28 cellular contexts compared by ENCODE assay signal in genomic region chr2:64318476-64318748, GRCh38.
DNase-seq lines count a peak whose midpoint lies in the region; ATAC-seq and TF ChIP-seq lines count a peak whose summit lies in the region.
"Had no signal": no experiment of that assay in that cellular context is flagged by ENCODE, and none has a peak within 500 bp of the region (broad histone marks: within the 10 kb centered on the region; RNA-seq: fewer than 3 reads in every experiment).

No MANE protein-coding gene starts in this region.

- CTCF ChIA-PET in activated CD8-positive, alpha-beta T cell treated with anti-CD3 and anti-CD28 coated beads for 36 hours (lab: Charles Lee): interaction anchor here (0.6 to 1.9 kb wide), 4 partner anchors 9 to 269 kb away, joined by 3 to 12 read pairs (median 5); no protein-coding TSS in a partner anchor
- CTCF ChIA-PET in activated CD8-positive, alpha-beta T cell treated with anti-CD3 and anti-CD28 coated beads, Interleukin-2, amount 10 ng/mL, durations not matched to agents 7 days and 5 days (lab: Charles Lee): interaction anchor here (1.2 to 2.7 kb wide), 6 partner anchors 9 to 279 kb away, joined by 4 to 16 read pairs (median 8); no protein-coding TSS in a partner anchor

- ATAC-seq in activated CD8-positive, alpha-beta T cell treated with anti-CD3 and anti-CD28 coated beads for 36 hours: peak; percentile 71
- no peak for ATAC-seq in activated CD8-positive, alpha-beta T cell treated with anti-CD3 and anti-CD28 coated beads, Interleukin-2, amount 10 ng/mL, durations not matched to agents 7 days and 5 days
- peak; percentile 73 for ATAC-seq in HG02610 (IDR thresholded peaks at IDR 0.05; ENCODE audit: unreplicated experiment)
- ATAC-seq in activated naive CD8-positive, alpha-beta T cell treated with anti-CD3 and anti-CD28 coated beads, Interleukin-2, amount 50 U/mL, for 24 hours: peak; percentile 86
- ATAC-seq in stimulated activated naive CD8-positive, alpha-beta T cell treated with anti-CD3 and anti-CD28 coated beads, Interleukin-15, amount 100 ng/mL, for 72 hours: peak; percentile 40
- ATAC-seq in GM18861 (IDR thresholded peaks at IDR 0.05; ENCODE audit: unreplicated experiment): no peak
- ATAC-seq: GM23338 had no signal

- H3K4me3 Mint-ChIP-seq in activated CD8-positive, alpha-beta T cell treated with anti-CD3 and anti-CD28 coated beads for 36 hours: no peak overlapping the region
- no peak overlapping the region for H3K4me3 Mint-ChIP-seq in activated CD8-positive, alpha-beta T cell treated with anti-CD3 and anti-CD28 coated beads, Interleukin-2, amount 10 ng/mL, durations not matched to agents 7 days and 5 days
- H3K4me3 Mint-ChIP-seq in activated naive CD8-positive, alpha-beta T cell treated with anti-CD3 and anti-CD28 coated beads, Interleukin-2, amount 50 U/mL, for 24 hours: no peak overlapping the region
- no peak overlapping the region for H3K4me3 Mint-ChIP-seq in stimulated activated naive CD8-positive, alpha-beta T cell treated with anti-CD3 and anti-CD28 coated beads, Interleukin-15, amount 100 ng/mL, for 72 hours
- H3K4me3 Mint-ChIP-seq: B cell; CD8-positive, alpha-beta memory T cell; GM23338; mesothelial cell of epicardium; natural killer cell treated with Interleukin-12 subunit alpha and Interleukin-12 subunit beta and Interleukin-15 and Interleukin-18, amount 100 ng/mL, for 72 hours had no signal

- peaks cover 1% of the 10 kb centered on the region for H3K4me1 Mint-ChIP-seq in activated CD8-positive, alpha-beta T cell treated with anti-CD3 and anti-CD28 coated beads for 36 hours (ENCODE audit: low read depth)
- peaks cover 6% of the 10 kb centered on the region for H3K4me1 Mint-ChIP-seq in activated CD8-positive, alpha-beta T cell treated with anti-CD3 and anti-CD28 coated beads, Interleukin-2, amount 10 ng/mL, durations not matched to agents 7 days and 5 days (ENCODE audit: low read depth)
- peaks cover 4% of the 10 kb centered on the region for H3K4me1 Mint-ChIP-seq in activated naive CD8-positive, alpha-beta T cell treated with anti-CD3 and anti-CD28 coated beads, Interleukin-2, amount 50 U/mL, for 24 hours
- H3K4me1 Mint-ChIP-seq in stimulated activated naive CD8-positive, alpha-beta T cell treated with anti-CD3 and anti-CD28 coated beads, Interleukin-15, amount 100 ng/mL, for 72 hours: peaks cover 29% of the 10 kb centered on the region

- H3K9me3 Mint-ChIP-seq in activated CD8-positive, alpha-beta T cell treated with anti-CD3 and anti-CD28 coated beads for 36 hours: no peaks in the 10 kb centered on the region
- H3K9me3 Mint-ChIP-seq in activated CD8-positive, alpha-beta T cell treated with anti-CD3 and anti-CD28 coated beads, Interleukin-2, amount 10 ng/mL, durations not matched to agents 7 days and 5 days (ENCODE audit: insufficient read depth): no peaks in the 10 kb centered on the region
- H3K9me3 Mint-ChIP-seq in activated naive CD8-positive, alpha-beta T cell treated with anti-CD3 and anti-CD28 coated beads, Interleukin-2, amount 50 U/mL, for 24 hours: no peaks in the 10 kb centered on the region
- peaks cover 0 to 4% of the 10 kb centered on the region in 2 donors for H3K9me3 Mint-ChIP-seq in stimulated activated naive CD8-positive, alpha-beta T cell treated with anti-CD3 and anti-CD28 coated beads, Interleukin-15, amount 100 ng/mL, for 72 hours
- H3K9me3 Mint-ChIP-seq: CD8-positive, alpha-beta memory T cell; GM23338; natural killer cell treated with Interleukin-12 subunit alpha and Interleukin-12 subunit beta and Interleukin-15 and Interleukin-18, amount 100 ng/mL, for 72 hours had no signal

- DNase-seq in activated CD8-positive, alpha-beta T cell treated with anti-CD3 and anti-CD28 coated beads for 36 hours: no peak
- no peak for DNase-seq in activated CD8-positive, alpha-beta T cell treated with anti-CD3 and anti-CD28 coated beads, Interleukin-2, amount 10 ng/mL, durations not matched to agents 7 days and 5 days
- DNase-seq in activated naive CD8-positive, alpha-beta T cell treated with anti-CD3 and anti-CD28 coated beads, Interleukin-2, amount 50 U/mL, for 24 hours: no peak
- DNase-seq in stimulated activated naive CD8-positive, alpha-beta T cell treated with anti-CD3 and anti-CD28 coated beads, Interleukin-15, amount 100 ng/mL, for 72 hours: no peak
- DNase-seq in NCI-H1930 (lab: John Stamatoyannopoulos, UW): no peak
- DNase-seq: activated naive CD4-positive, alpha-beta T cell treated with Interleukin-2 at 50 U/mL for 16 hours; amniotic stem cell; brain microvascular endothelial cell; CD8-positive, alpha-beta memory T cell; DMS 273 treated with DMSO at 0.1 percent for 48 hours; dorsolateral prefrontal cortex; IMR-90; islet precursor cell; NCI-H146; NCI-H446; Peyer's patch; SIG-M5; stimulated activated CD4-positive, alpha-beta T cell treated with anti-CD3 and anti-CD28 coated beads, Interleukin-15, amount 100 ng/mL, for 24 hours; stomach; SW 1271; T-helper 9 cell; thyroid gland had no signal

- no peaks in the 10 kb centered on the region for H3K27me3 Mint-ChIP-seq in activated CD8-positive, alpha-beta T cell treated with anti-CD3 and anti-CD28 coated beads for 36 hours
- H3K27me3 Mint-ChIP-seq in activated CD8-positive, alpha-beta T cell treated with anti-CD3 and anti-CD28 coated beads, Interleukin-2, amount 10 ng/mL, durations not matched to agents 7 days and 5 days (ENCODE audit: low read depth): peaks cover 22% of the 10 kb centered on the region
- H3K27me3 Mint-ChIP-seq in activated naive CD8-positive, alpha-beta T cell treated with anti-CD3 and anti-CD28 coated beads, Interleukin-2, amount 50 U/mL, for 24 hours: no peaks in the 10 kb centered on the region
- H3K27me3 Mint-ChIP-seq in stimulated activated naive CD8-positive, alpha-beta T cell treated with anti-CD3 and anti-CD28 coated beads, Interleukin-15, amount 100 ng/mL, for 72 hours: no peaks in the 10 kb centered on the region
- H3K27me3 Mint-ChIP-seq: CD8-positive, alpha-beta memory T cell had no signal

- POLR2A ChIA-PET in activated CD8-positive, alpha-beta T cell treated with anti-CD3 and anti-CD28 coated beads for 36 hours (lab: Charles Lee): interaction anchor here (1.2 kb wide), 1 partner anchor 104 kb away, joined by 3 read pairs; no protein-coding TSS in a partner anchor
- POLR2A ChIA-PET in activated CD8-positive, alpha-beta T cell treated with anti-CD3 and anti-CD28 coated beads, Interleukin-2, amount 10 ng/mL, durations not matched to agents 7 days and 5 days (lab: Charles Lee): interaction anchor here (0.7 to 0.8 kb wide), 2 partner anchors 10 to 61 kb away, joined by 3 to 4 read pairs; no protein-coding TSS in a partner anchor

- intact Hi-C loops in activated CD8-positive, alpha-beta T cell treated with anti-CD3 and anti-CD28 coated beads for 36 hours (cut with micrococcal nuclease): no loop called here

- no peak for TF ChIP-seq CTCF in activated CD8-positive, alpha-beta T cell treated with anti-CD3 and anti-CD28 coated beads for 36 hours (IDR thresholded peaks at IDR 0.05)

- H3K27ac Mint-ChIP-seq in activated CD8-positive, alpha-beta T cell treated with anti-CD3 and anti-CD28 coated beads for 36 hours: no peak overlapping the region
- no peak overlapping the region for H3K27ac Mint-ChIP-seq in activated CD8-positive, alpha-beta T cell treated with anti-CD3 and anti-CD28 coated beads, Interleukin-2, amount 10 ng/mL, durations not matched to agents 7 days and 5 days
- H3K27ac Mint-ChIP-seq in activated naive CD8-positive, alpha-beta T cell treated with anti-CD3 and anti-CD28 coated beads, Interleukin-2, amount 50 U/mL, for 24 hours: no peak overlapping the region
- no peak overlapping the region for H3K27ac Mint-ChIP-seq in stimulated activated naive CD8-positive, alpha-beta T cell treated with anti-CD3 and anti-CD28 coated beads, Interleukin-15, amount 100 ng/mL, for 72 hours
- H3K27ac Mint-ChIP-seq: CD8-positive, alpha-beta memory T cell; GM23338; mesothelial cell of epicardium had no signal

- no peaks in the 10 kb centered on the region for H3K36me3 Mint-ChIP-seq in activated CD8-positive, alpha-beta T cell treated with anti-CD3 and anti-CD28 coated beads for 36 hours (ENCODE audit: low read depth)
- H3K36me3 Mint-ChIP-seq in activated CD8-positive, alpha-beta T cell treated with anti-CD3 and anti-CD28 coated beads, Interleukin-2, amount 10 ng/mL, durations not matched to agents 7 days and 5 days (ENCODE audit: low read depth): no peaks in the 10 kb centered on the region
- H3K36me3 Mint-ChIP-seq in activated naive CD8-positive, alpha-beta T cell treated with anti-CD3 and anti-CD28 coated beads, Interleukin-2, amount 50 U/mL, for 24 hours (ENCODE audit: low read depth): no peaks in the 10 kb centered on the region
- H3K36me3 Mint-ChIP-seq: mesothelial cell of epicardium; natural killer cell treated with Interleukin-12 subunit alpha and Interleukin-12 subunit beta and Interleukin-15 and Interleukin-18, amount 100 ng/mL, for 72 hours had no signal

Comparison
In these comparisons a context has a peak if more than half of its experiments do, and no peak if none do; other contexts are left out.
1. ATAC-seq: peak in activated CD8-positive, alpha-beta T cell treated with anti-CD3 and anti-CD28 coated beads for 36 hours (single experiment), HG02610 (single experiment), activated naive CD8-positive, alpha-beta T cell treated with anti-CD3 and anti-CD28 coated beads, Interleukin-2, amount 50 U/mL, for 24 hours (single experiment) and stimulated activated naive CD8-positive, alpha-beta T cell treated with anti-CD3 and anti-CD28 coated beads, Interleukin-15, amount 100 ng/mL, for 72 hours (single experiment); none in activated CD8-positive, alpha-beta T cell treated with anti-CD3 and anti-CD28 coated beads, Interleukin-2, amount 10 ng/mL, durations not matched to agents 7 days and 5 days (single experiment) and GM18861 (single experiment).